ENCODE assay signal across 8 cellular contexts in the genomic region with DNA sequence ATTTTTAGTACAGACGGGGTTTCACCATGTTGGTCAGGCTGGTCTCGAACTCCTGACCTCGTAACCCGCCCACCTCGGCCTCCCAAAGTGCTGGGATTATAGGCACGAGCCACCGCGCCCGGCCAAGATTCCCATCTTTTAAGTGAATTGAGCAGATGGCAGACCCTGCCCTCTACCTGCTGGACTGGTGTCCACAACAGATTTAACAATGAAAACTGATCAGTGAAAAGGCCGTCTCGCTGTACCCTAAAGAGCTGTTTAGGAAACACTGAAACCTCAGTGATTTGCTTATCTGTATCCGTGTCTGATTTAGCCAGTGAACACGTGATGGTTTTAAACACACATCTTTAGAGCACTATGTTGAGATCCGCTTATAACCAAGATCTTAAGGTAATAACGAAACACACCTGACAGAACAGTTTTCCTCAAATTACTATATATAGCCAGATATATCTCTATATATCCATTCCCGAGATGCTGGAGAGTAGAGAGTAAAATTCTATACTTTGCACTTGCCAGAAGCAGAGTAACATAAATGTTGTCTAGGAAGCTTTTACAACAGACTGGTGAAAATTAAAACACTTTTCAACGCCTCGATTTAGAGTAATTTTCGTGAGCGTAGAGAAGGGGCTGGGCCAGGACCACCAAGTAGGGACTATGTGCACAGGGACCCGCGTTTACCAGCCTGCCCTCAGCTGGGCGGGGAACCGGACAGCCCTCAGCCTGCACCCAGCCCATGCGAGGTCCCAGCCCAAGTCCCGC.
DNase-seq lines count a peak whose midpoint lies in the region; ATAC-seq and TF ChIP-seq lines count a peak whose summit lies in the region.

No MANE protein-coding gene starts in this region.

- H3K27me3 Mint-ChIP-seq in stimulated activated naive CD8-positive, alpha-beta T cell treated with anti-CD3 and anti-CD28 coated beads, Interleukin-15, amount 100 ng/mL, for 72 hours, result no peaks in the 10 kb centered on the region

- peak; percentile 74 for ATAC-seq in GM19324 (IDR thresholded peaks at IDR 0.05; ENCODE audit: low FRiP score, unreplicated experiment)
- ATAC-seq in HG03175 (IDR thresholded peaks at IDR 0.05; ENCODE audit: unreplicated experiment), result peak; percentile 54
- peak; percentile 57 for ATAC-seq in stimulated activated naive CD8-positive, alpha-beta T cell treated with anti-CD3 and anti-CD28 coated beads, Interleukin-15, amount 100 ng/mL, for 72 hours

- TF ChIP-seq CTCF in cardiac fibroblast (IDR thresholded peaks at IDR 0.05; ENCODE audit: low read depth, low read length), result no peak

- peak overlapping the region; percentile 97 to 99 for H3K4me3 Mint-ChIP-seq in stimulated activated naive CD8-positive, alpha-beta T cell treated with anti-CD3 and anti-CD28 coated beads, Interleukin-15, amount 100 ng/mL, for 72 hours

- DNase-seq in DMS79 (lab: John Stamatoyannopoulos, UW), result peak; percentile 72
- DNase-seq in NCI-H82 (lab: John Stamatoyannopoulos, UW), result peak; percentile 94
- peak in 1 of 2 donors; percentile 64 for DNase-seq in cardiac fibroblast (ENCODE audit: low read depth in 2 of 2)
- peak; percentile 43 for DNase-seq in kidney glomerular epithelial cell (lab: John Stamatoyannopoulos, UW)
- no peak for DNase-seq in stimulated activated naive CD8-positive, alpha-beta T cell treated with anti-CD3 and anti-CD28 coated beads, Interleukin-15, amount 100 ng/mL, for 72 hours
- no peak for DNase-seq in stimulated activated CD4-positive, alpha-beta T cell treated with anti-CD3 and anti-CD28 coated beads, Interleukin-2, amount 100 ng/mL, for 48 hours

- H3K4me3 ChIP-seq in cardiac fibroblast (replicated peaks in 1 of 2; ENCODE audit: low read depth in 2 of 2, low read length in 2 of 2), result peak overlapping the region; percentile 89 to 94

- H3K4me1 Mint-ChIP-seq in stimulated activated naive CD8-positive, alpha-beta T cell treated with anti-CD3 and anti-CD28 coated beads, Interleukin-15, amount 100 ng/mL, for 72 hours, result peaks cover 26% of the 10 kb centered on the region

- no peaks in the 10 kb centered on the region for H3K9me3 Mint-ChIP-seq in stimulated activated naive CD8-positive, alpha-beta T cell treated with anti-CD3 and anti-CD28 coated beads, Interleukin-15, amount 100 ng/mL, for 72 hours

- H3K27ac Mint-ChIP-seq in stimulated activated naive CD8-positive, alpha-beta T cell treated with anti-CD3 and anti-CD28 coated beads, Interleukin-15, amount 100 ng/mL, for 72 hours, result peak overlapping the region; percentile 17 to 96

Comparison
In these comparisons a context has a peak if more than half of its experiments do, and no peak if none do; other contexts are left out.
1. DNase-seq: peak in DMS79 (single experiment), NCI-H82 (single experiment) and kidney glomerular epithelial cell (single experiment); none in stimulated activated naive CD8-positive, alpha-beta T cell treated with anti-CD3 and anti-CD28 coated beads, Interleukin-15, amount 100 ng/mL, for 72 hours (0 of 2) and stimulated activated CD4-positive, alpha-beta T cell treated with anti-CD3 and anti-CD28 coated beads, Interleukin-2, amount 100 ng/mL, for 48 hours (0 of 2).
2. Peak in every context shown above with its lines, with median percentiles within 50 percentile points of each other: ATAC-seq.